21 cellular contexts compared by ENCODE assay signal in the genomic region with DNA sequence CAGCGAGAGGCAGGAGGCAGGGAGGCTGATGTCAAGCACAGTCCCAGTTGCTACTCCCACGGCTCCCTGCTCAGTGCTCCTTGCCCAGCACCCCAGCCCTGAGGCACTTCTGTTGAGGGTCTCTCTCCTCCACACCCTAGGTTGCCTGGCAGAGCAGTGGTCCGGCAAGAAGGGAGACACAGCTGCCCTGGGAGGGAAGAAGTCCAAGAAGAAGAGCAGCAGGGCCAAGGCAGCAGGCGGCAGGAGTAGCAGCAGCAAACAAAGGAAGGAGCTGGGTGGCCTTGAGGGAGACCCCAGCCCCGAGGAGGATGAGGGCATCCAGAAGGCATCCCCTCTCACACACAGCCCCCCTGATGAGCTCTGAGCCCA. TPM values are rescaled to one million over a fixed set of nuclear protein-coding genes. Genes with fewer than 3 reads are reported as not detected.
"Had no signal": no experiment of that assay in that cellular context is flagged by ENCODE, and none has a peak within 500 bp of the region (broad histone marks: within the 10 kb centered on the region; RNA-seq: fewer than 3 reads in every experiment).

No MANE protein-coding gene starts in this region.

- ATAC-seq: foreskin keratinocyte had no signal

- H3K27me3 ChIP-seq: foreskin keratinocyte had no signal

- H3K9me3 Mint-ChIP-seq: activated CD4-positive, alpha-beta T cell treated with anti-CD3 and anti-CD28 coated beads, Interleukin-2, amount 10 ng/mL, durations not matched to agents 24 days and 14 days; activated naive CD4-positive, alpha-beta T cell treated with anti-CD3 and anti-CD28 coated beads for 36 hours; immature natural killer cell; stimulated activated naive CD8-positive, alpha-beta T cell treated with anti-CD3 and anti-CD28 coated beads, Interleukin-15, Interleukin-2, amounts not matched to agents 100 ng/mL and 50 ng/mL, for 24 hours; type B pancreatic cell; WTC11 had no signal

- FAIRE-seq: endothelial cell of umbilical vein, TTC549 had no signal

- H3K4me3 ChIP-seq: coronary artery, lower lobe of right lung had no signal

- H3K4me1 ChIP-seq: foreskin keratinocyte had no signal

- H3K27ac Mint-ChIP-seq: activated naive CD4-positive, alpha-beta T cell treated with anti-CD3 and anti-CD28 coated beads for 36 hours; type B pancreatic cell had no signal

- H3K27me3 Mint-ChIP-seq: activated CD4-positive, alpha-beta T cell treated with anti-CD3 and anti-CD28 coated beads, Interleukin-2, amount 10 ng/mL, durations not matched to agents 24 days and 14 days; stimulated activated naive CD8-positive, alpha-beta T cell treated with anti-CD3 and anti-CD28 coated beads, Interleukin-15, Interleukin-2, amounts not matched to agents 100 ng/mL and 50 ng/mL, for 24 hours; type B pancreatic cell had no signal

- H3K27ac ChIP-seq: coronary artery, foreskin keratinocyte, lower lobe of right lung had no signal

- H3K4me3 Mint-ChIP-seq: activated CD4-positive, alpha-beta T cell treated with anti-CD3 and anti-CD28 coated beads, Interleukin-2, amount 10 ng/mL, durations not matched to agents 24 days and 14 days; activated naive CD4-positive, alpha-beta T cell treated with anti-CD3 and anti-CD28 coated beads for 36 hours; immature natural killer cell; stimulated activated naive CD8-positive, alpha-beta T cell treated with anti-CD3 and anti-CD28 coated beads, Interleukin-15, Interleukin-2, amounts not matched to agents 100 ng/mL and 50 ng/mL, for 24 hours; type B pancreatic cell; WTC11 had no signal

- DNase-seq: activated CD4-positive, alpha-beta T cell treated with anti-CD3 and anti-CD28 coated beads, Interleukin-2, amount 10 ng/mL, durations not matched to agents 24 days and 14 days; activated CD8-positive, alpha-beta memory T cell treated with anti-CD3 and anti-CD28 coated beads for 24 hours; activated naive CD4-positive, alpha-beta T cell treated with anti-CD3 and anti-CD28 coated beads for 36 hours; amniotic stem cell; caudate nucleus; effector CD4-positive, alpha-beta T cell; foreskin keratinocyte; immature natural killer cell; lower lobe of right lung; midbrain; retina; stimulated activated CD4-positive, alpha-beta T cell treated with anti-CD3 and anti-CD28 coated beads, Interleukin-4, amount 100 ng/mL, for 1 hour had no signal

- H3K9me3 ChIP-seq: lower lobe of right lung had no signal

RNA-seq across cellular contexts. Expression of a gene that starts 22.1 kb away (rescaled TPM):
- total RNA-seq: activated naive CD4-positive, alpha-beta T cell treated with anti-CD3 and anti-CD28 coated beads for 36 hours; myocyte had no signal

RNA-seq across cellular contexts. Expression of a gene that starts 22.6 kb away (rescaled TPM):
- total RNA-seq: activated CD4-positive, alpha-beta T cell treated with anti-CD3 and anti-CD28 coated beads, Interleukin-2, amount 10 ng/mL, durations not matched to agents 24 days and 14 days; activated naive CD4-positive, alpha-beta T cell treated with anti-CD3 and anti-CD28 coated beads for 36 hours; endothelial cell of umbilical vein; foreskin keratinocyte; myocyte; T-helper 2 cell treated with Interferon-gamma antibody and Interleukin-4, amounts not matched to agents 100 ng/mL and 5 ng/mL, for 36 hours; temporal lobe; WTC11 had no signal
- polyA plus RNA-seq: endothelial cell of umbilical vein, foreskin keratinocyte had no signal
